In the genomic region with DNA sequence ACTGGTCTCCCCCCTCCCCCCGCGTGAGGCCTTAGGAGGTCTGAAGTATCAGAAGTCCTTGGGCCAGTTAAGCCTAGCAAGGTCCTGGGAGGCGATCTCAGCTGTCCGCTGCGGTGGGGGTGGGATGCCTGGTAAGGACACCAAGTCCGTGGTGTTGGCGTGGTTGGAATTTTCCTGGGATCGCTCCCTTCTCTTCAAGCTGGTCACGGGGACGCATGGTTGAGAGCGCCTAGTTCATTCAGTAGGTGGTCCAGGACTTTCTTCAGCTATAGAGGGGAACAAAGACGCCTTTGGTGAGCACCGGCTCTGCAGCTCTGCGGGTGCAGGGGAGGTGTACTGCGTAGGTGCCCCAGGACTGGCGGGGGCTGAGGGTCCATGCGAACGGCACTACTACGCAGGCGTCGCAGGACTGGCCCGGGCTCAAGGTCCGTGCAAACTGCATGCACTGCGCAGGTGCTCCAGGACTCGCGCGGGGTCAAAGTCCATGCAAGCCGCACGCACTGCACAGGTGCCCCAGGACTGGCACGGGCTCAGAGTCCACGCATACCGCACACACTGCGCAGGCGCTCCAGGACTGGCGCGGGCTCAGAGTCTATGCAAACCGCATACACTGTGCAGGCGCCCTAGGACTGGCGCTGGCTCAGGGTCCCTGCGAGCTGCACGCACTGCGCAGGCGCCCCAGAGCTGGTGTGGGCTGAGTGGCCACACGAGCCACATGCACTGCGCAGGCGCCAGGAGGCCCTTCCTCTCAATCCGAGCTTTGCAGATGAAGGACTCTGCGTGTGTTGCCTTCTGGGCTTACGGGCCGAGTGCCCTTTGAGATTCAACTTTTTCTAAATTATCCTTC, we compare ENCODE assay signal across 8 cellular contexts. TPM values are rescaled to one million over a fixed set of nuclear protein-coding genes. Genes with fewer than 3 reads are reported as not detected.
DNase-seq lines count a peak whose midpoint lies in the region; ATAC-seq lines count a peak whose summit lies in the region.

No MANE protein-coding gene starts in this region.

- no peaks in the 10 kb centered on the region for H3K27me3 Mint-ChIP-seq in activated CD4-positive, alpha-beta memory T cell treated with anti-CD3 and anti-CD28 coated beads for 36 hours

- no peak overlapping the region for H3K27ac Mint-ChIP-seq in activated CD4-positive, alpha-beta memory T cell treated with anti-CD3 and anti-CD28 coated beads for 36 hours

- H3K4me1 Mint-ChIP-seq in activated CD4-positive, alpha-beta memory T cell treated with anti-CD3 and anti-CD28 coated beads for 36 hours (ENCODE audit: low read depth), result peaks cover 43% of the 10 kb centered on the region

- ATAC-seq in HG03378 (IDR thresholded peaks at IDR 0.05; ENCODE audit: unreplicated experiment), result no peak

- intact Hi-C loops in activated CD4-positive, alpha-beta memory T cell treated with anti-CD3 and anti-CD28 coated beads for 36 hours (cut with micrococcal nuclease), result loop anchor here (5.0 to 10.0 kb wide), 3 partner anchors 581 to 878 kb away; a partner anchor contains a TSS

- POLR2A ChIA-PET in activated CD4-positive, alpha-beta memory T cell treated with anti-CD3 and anti-CD28 coated beads for 36 hours (lab: Charles Lee), result interaction anchor here (1.0 kb wide), 1 partner anchor 71 kb away, joined by 3 read pairs; no protein-coding TSS in a partner anchor

- peak; percentile 95 for DNase-seq in ELF-1 (ENCODE audit: low read depth, low spot score)
- DNase-seq in NCI-H128 (lab: John Stamatoyannopoulos, UW; ENCODE audit: unreplicated experiment), result peak; percentile 11
- DNase-seq in activated CD4-positive, alpha-beta memory T cell treated with anti-CD3 and anti-CD28 coated beads for 36 hours, result peak; percentile 75
- peak; percentile 57 to 80 for DNase-seq in dermis microvascular lymphatic vessel endothelial cell (ENCODE audit: low read depth in 2 of 2)
- DNase-seq in mesenteric fat pad (ENCODE audit: low spot score), result peak; percentile 92
- DNase-seq in stimulated activated CD8-positive, alpha-beta memory T cell treated with anti-CD3 and anti-CD28 coated beads, Interleukin-2, amount 100 ng/mL, for 48 hours (ENCODE audit: low read depth in 2 of 2), result peak; percentile 53 to 63
- DNase-seq in NCI-H146 (lab: John Stamatoyannopoulos, UW), result no peak

- peaks cover 2% of the 10 kb centered on the region for H3K36me3 Mint-ChIP-seq in activated CD4-positive, alpha-beta memory T cell treated with anti-CD3 and anti-CD28 coated beads for 36 hours

- CTCF ChIA-PET in activated CD4-positive, alpha-beta memory T cell treated with anti-CD3 and anti-CD28 coated beads for 36 hours (lab: Charles Lee), result interaction anchor here (1.0 to 1.5 kb wide), 2 partner anchors 12 to 37 kb away, joined by 3 to 4 read pairs; no protein-coding TSS in a partner anchor

- H3K4me3 Mint-ChIP-seq in activated CD4-positive, alpha-beta memory T cell treated with anti-CD3 and anti-CD28 coated beads for 36 hours, result peak overlapping the region; percentile 64

- no peaks in the 10 kb centered on the region for H3K9me3 Mint-ChIP-seq in activated CD4-positive, alpha-beta memory T cell treated with anti-CD3 and anti-CD28 coated beads for 36 hours

RNA-seq across cellular contexts. Expression of a gene that starts 36.6 kb away (rescaled TPM):
- total RNA-seq in activated CD4-positive, alpha-beta memory T cell treated with anti-CD3 and anti-CD28 coated beads for 36 hours, result 100 to 1,000 TPM; 441 to 449 TPM
- total RNA-seq in dermis microvascular lymphatic vessel endothelial cell (171 and 216 TPM in 2 replicates), mesenteric fat pad (88.1 TPM)
